Comparison of ENCODE assay signal across 8 cellular contexts in the genomic region with DNA sequence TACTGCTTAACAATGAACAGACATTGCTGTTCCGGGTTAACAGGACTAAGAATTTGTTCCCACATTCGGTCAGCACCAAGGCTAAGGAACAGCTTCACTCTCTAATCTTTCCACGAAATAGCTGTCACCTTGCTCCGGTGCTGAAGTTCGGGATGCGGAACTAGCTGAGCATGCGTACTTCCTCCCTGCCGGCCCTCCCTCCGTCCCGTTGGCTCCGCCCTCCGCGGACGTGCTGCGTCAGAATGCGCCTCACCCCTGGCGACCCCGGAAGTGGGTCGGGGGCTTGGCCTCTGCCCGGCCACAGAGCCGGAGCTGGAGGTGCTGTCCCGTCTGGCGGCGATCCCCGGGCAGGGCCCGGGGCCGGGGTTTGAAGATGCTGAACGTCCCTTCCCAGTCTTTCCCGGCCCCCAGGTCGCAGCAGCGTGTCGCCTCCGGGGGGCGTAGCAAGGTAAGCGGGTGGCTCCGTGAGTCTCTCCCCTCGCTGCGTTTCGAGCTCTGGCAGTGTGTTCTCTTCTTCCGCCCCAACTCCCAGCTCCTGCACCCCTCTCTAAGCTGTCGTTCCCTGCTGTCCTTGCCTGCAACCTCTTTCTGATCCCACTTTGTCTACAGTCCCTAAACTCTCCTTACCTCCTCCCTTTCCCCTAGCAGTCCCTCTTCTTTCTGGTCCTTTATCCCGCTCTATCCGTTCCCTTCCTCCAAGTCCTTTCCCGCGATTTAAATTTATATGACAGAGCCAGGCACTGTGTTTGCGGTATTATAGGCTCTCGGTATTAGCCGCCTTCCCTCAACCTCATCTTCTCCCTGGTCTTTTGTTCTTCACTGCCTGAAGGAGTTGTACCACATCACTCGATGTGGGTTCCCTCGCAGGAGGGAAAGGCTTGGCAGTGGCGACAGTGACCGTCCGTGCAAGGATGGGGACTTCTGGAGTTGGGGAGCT. TPM values are rescaled to one million over a fixed set of nuclear protein-coding genes. Genes with fewer than 3 reads are reported as not detected.
DNase-seq lines count a peak whose midpoint lies in the region; ATAC-seq, FAIRE-seq and TF ChIP-seq lines count a peak whose summit lies in the region.

A gene with protein sequence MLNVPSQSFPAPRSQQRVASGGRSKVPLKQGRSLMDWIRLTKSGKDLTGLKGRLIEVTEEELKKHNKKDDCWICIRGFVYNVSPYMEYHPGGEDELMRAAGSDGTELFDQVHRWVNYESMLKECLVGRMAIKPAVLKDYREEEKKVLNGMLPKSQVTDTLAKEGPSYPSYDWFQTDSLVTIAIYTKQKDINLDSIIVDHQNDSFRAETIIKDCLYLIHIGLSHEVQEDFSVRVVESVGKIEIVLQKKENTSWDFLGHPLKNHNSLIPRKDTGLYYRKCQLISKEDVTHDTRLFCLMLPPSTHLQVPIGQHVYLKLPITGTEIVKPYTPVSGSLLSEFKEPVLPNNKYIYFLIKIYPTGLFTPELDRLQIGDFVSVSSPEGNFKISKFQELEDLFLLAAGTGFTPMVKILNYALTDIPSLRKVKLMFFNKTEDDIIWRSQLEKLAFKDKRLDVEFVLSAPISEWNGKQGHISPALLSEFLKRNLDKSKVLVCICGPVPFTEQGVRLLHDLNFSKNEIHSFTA (plus strand): TSS at position 280 of the 937 bp plus-strand sequence. CDS start 94 bp downstream, at position 374.

- H4K20me1 ChIP-seq in smooth muscle cell (ENCODE audit: low read depth): peaks cover 31% of the 10 kb centered on the region

- peaks cover 28% of the 10 kb centered on the region for H3K79me2 ChIP-seq in smooth muscle cell (ENCODE audit: low read depth)

- H3K36me3 ChIP-seq in bronchial epithelial cell (ENCODE audit: control insufficient read depth, insufficient read depth, low read length) (no peaks in the 10 kb centered on the region), smooth muscle cell (ENCODE audit: low read depth) (peaks cover 7% of the 10 kb centered on the region)

- no peaks in the 10 kb centered on the region for H3K27me3 ChIP-seq in bronchial epithelial cell (ENCODE audit: control insufficient read depth, insufficient read depth, low read length)
- peaks cover 31% of the 10 kb centered on the region for H3K27me3 ChIP-seq in smooth muscle cell (ENCODE audit: low read depth)

- under 1% methylated on average over 51 of the region's 53 CpGs for WGBS in smooth muscle cell (ENCODE audit: low lambda C conversion rate)

- H3K27ac ChIP-seq in smooth muscle cell (ENCODE audit: low read depth): no peak within 1 kb of the TSS

- ATAC-seq in GM18907 (IDR thresholded peaks at IDR 0.05; ENCODE audit: unreplicated experiment) (peak; percentile 99), HG03159 (IDR thresholded peaks at IDR 0.05; ENCODE audit: unreplicated experiment) (peak; percentile 98)

- H3K4me2 ChIP-seq in smooth muscle cell: peak within 1 kb of the TSS; percentile 94

- H3F3A ChIP-seq in smooth muscle cell (ENCODE audit: low read depth): no peaks in the 10 kb centered on the region

- peak within 1 kb of the TSS; percentile 34 for H3K9ac ChIP-seq in smooth muscle cell (ENCODE audit: low read depth)

- DNase-seq in AG08396 (ENCODE audit: low spot score): peak; percentile 98
- DNase-seq in NCI-H2227 treated with DMSO at 0.1 percent for 48 hours (lab: John Stamatoyannopoulos, UW): peak; percentile 83
- DNase-seq in bronchial epithelial cell (ENCODE audit: low read depth): peak; percentile 88
- peak; percentile 98 for DNase-seq in iPS-NIHi11 (ENCODE audit: low spot score)
- peak; percentile 73 for DNase-seq in smooth muscle cell (lab: John Stamatoyannopoulos, UW; ENCODE audit: unreplicated experiment)

- no peak for FAIRE-seq in bronchial epithelial cell (lab: Jason Lieb, UNC)

- peak; percentile 57 for TF ChIP-seq CTCF in WI38 (IDR thresholded peaks at IDR 0.05; ENCODE audit: low read depth, low read length)
- TF ChIP-seq CTCF in bronchial epithelial cell (IDR thresholded peaks at IDR 0.05; ENCODE audit: insufficient read depth, low read length, severe bottlenecking): peak; percentile 79
- TF ChIP-seq CTCF in smooth muscle cell (IDR thresholded peaks at IDR 0.05; ENCODE audit: borderline replicate concordance, insufficient read depth, poor library complexity, severe bottlenecking): peak; percentile 47

- H3K4me1 ChIP-seq in smooth muscle cell (ENCODE audit: low read depth): peaks cover 8% of the 10 kb centered on the region

- H3K4me3 ChIP-seq in WI38 (ENCODE audit: low read depth, low read length) (peak within 1 kb of the TSS; percentile 97), bronchial epithelial cell (ENCODE audit: low read depth, low read length) (peak within 1 kb of the TSS; percentile 82), smooth muscle cell (peak within 1 kb of the TSS; percentile 88)

- H3K9me3 ChIP-seq in smooth muscle cell (replicated peaks; ENCODE audit: low read depth): no peaks in the 10 kb centered on the region

- H2AFZ ChIP-seq in smooth muscle cell (ENCODE audit: low read depth): peak within 1 kb of the TSS; percentile 92

RNA-seq across cellular contexts. Expression of the gene that starts here (rescaled TPM):
- total RNA-seq in bronchial epithelial cell: 4.7 and 5.4 TPM in 2 replicates
- total RNA-seq in smooth muscle cell: 5.8 and 17.2 TPM in 2 replicates
- 9.5 and 18.5 TPM in 2 replicates for polyA plus RNA-seq in smooth muscle cell
